In the genomic region with DNA sequence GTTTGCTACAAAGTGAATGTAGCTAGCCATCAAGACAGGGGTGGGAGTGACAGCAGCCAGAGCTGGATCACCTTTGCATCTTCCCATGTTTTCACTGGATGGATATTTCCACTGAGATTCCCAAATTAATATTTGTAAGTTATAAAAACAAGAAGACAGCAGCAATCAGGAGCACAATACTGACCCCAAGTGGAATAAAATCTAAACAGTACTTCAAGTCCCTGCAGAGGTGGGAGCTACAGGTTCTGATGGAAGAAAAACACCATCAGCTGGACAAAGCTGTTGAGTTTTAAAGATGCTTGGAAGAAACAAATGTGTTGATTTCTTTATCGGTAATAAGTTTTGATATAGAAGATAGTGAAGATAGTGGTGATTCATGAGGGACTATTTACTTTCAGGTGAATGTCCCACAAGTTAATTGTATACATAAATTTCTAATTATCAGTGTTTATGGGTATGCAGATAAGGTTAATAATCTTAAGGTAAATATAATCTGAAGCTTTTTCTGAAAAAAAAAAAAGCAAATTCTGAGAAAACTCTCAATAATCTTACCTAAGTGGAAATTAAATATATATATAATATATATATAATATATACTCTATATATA, we compare ENCODE assay signal across 9 cellular contexts.
DNase-seq lines count a peak whose midpoint lies in the region; ATAC-seq and TF ChIP-seq lines count a peak whose summit lies in the region.
"Had no signal": no experiment of that assay in that cellular context is flagged by ENCODE, and none has a peak within 500 bp of the region (broad histone marks: within the 10 kb centered on the region; RNA-seq: fewer than 3 reads in every experiment).

No MANE protein-coding gene starts in this region.

- TF ChIP-seq POLR2A in heart left ventricle (IDR thresholded peaks at IDR 0.05) = no peak

- H3K36me3 ChIP-seq in RWPE2 (ENCODE audit: low read depth) (no peaks in the 10 kb centered on the region), heart left ventricle (no peaks in the 10 kb centered on the region), aorta (ENCODE audit: control insufficient read depth in 1 of 2, insufficient read depth in 2 of 2, low read length in 1 of 2) (no peaks in the 10 kb centered on the region)
- H3K36me3 ChIP-seq: BLaER1 treated with 17β-estradiol and CSF1 and Interleukin-3, amounts not matched to agents 10 nM and 100 nM had no signal

- ATAC-seq in RWPE2 (ENCODE audit: low read depth) (no peak), heart left ventricle (peak in 2 of 4 donors; percentile 54 to 57), aorta (ENCODE audit: low FRiP score) (no peak), HG03175 (IDR thresholded peaks at IDR 0.05; ENCODE audit: unreplicated experiment) (no peak)

- no peak overlapping the region for H3K27ac ChIP-seq in RWPE2 (ENCODE audit: poor library complexity, severe bottlenecking)
- H3K27ac ChIP-seq in heart left ventricle = peak overlapping the region in 4 of 12 donors; percentile 21 to 51 (median 36)
- no peak overlapping the region for H3K27ac ChIP-seq in aorta (ENCODE audit: low read depth in 1 of 2, low read length in 2 of 2)

- 23 to 62% (median 54%) methylated on average over 1 of the region's 1 CpG for WGBS in heart left ventricle, 4 donors
- 53 to 57% methylated on average over 1 of the region's 1 CpG for WGBS in aorta, 2 donors

- H3K9me3 ChIP-seq in RWPE2 (ENCODE audit: severe bottlenecking) (no peaks in the 10 kb centered on the region), heart left ventricle (no peaks in the 10 kb centered on the region), aorta (ENCODE audit: control insufficient read depth, low read length) (no peaks in the 10 kb centered on the region)
- H3K9me3 ChIP-seq: BLaER1 treated with 17β-estradiol and CSF1 and Interleukin-3, amounts not matched to agents 10 nM and 100 nM had no signal

- TF ChIP-seq CTCF in RWPE2 (IDR thresholded peaks at IDR 0.05; ENCODE audit: poor library complexity, severe bottlenecking) (peak; percentile 57), heart left ventricle (IDR thresholded peaks at IDR 0.05) (peak; percentile 31 to 71 (median 46))

- H3K4me3 ChIP-seq in RWPE2 (ENCODE audit: severe bottlenecking) (no peak overlapping the region), heart left ventricle (no peak overlapping the region), aorta (ENCODE audit: low read length in 2 of 2) (no peak overlapping the region)
- H3K4me3 ChIP-seq: BLaER1 treated with 17β-estradiol and CSF1 and Interleukin-3, amounts not matched to agents 10 nM and 100 nM had no signal

- H3K4me1 ChIP-seq in RWPE2 (ENCODE audit: insufficient read depth, poor library complexity, severe bottlenecking) (peaks cover 8% of the 10 kb centered on the region), heart left ventricle (peaks cover 0 to 21% (median 0%) of the 10 kb centered on the region in 12 donors), aorta (ENCODE audit: control insufficient read depth in 1 of 2, insufficient read depth in 2 of 2, low read length in 2 of 2) (no peaks in the 10 kb centered on the region)

- H3K27me3 ChIP-seq in RWPE2 (ENCODE audit: insufficient read depth, poor library complexity, severe bottlenecking) (no peaks in the 10 kb centered on the region), heart left ventricle (no peaks in the 10 kb centered on the region), aorta (ENCODE audit: control insufficient read depth in 1 of 2, insufficient read depth in 2 of 2, low read length in 1 of 2) (no peaks in the 10 kb centered on the region)
- H3K27me3 ChIP-seq: BLaER1 treated with 17β-estradiol and CSF1 and Interleukin-3, amounts not matched to agents 10 nM and 100 nM had no signal

- intact Hi-C loops in heart left ventricle (cut with DNase I) = loop anchor here in 7 of 10 donors (1.0 to 10.0 kb wide), 3 partner anchors 340 to 626 kb away; no protein-coding TSS in a partner anchor
- intact Hi-C loops in aorta (cut with DNase I) = loop anchor here (2.0 to 10.0 kb wide), 3 partner anchors 338 to 626 kb away; no protein-coding TSS in a partner anchor

- DNase-seq in NCI-H345 (lab: John Stamatoyannopoulos, UW) (peak; percentile 16), NCI-H345 treated with DMSO at 0.1 percent for 48 hours (lab: John Stamatoyannopoulos, UW; ENCODE audit: unreplicated experiment) (no peak), RWPE2 (ENCODE audit: low spot score) (no peak), heart left ventricle (no peak), smooth muscle cell of the brain vasculature (ENCODE audit: low read depth, low spot score) (peak; percentile 10), aorta (no peak), NOMO-1 (lab: John Stamatoyannopoulos, UW; ENCODE audit: unreplicated experiment in 2 of 2) (no peak)

Comparison
In these comparisons a context has a peak if more than half of its experiments do, and no peak if none do; other contexts are left out.
1. DNase-seq: peak in NCI-H345 (single experiment) and smooth muscle cell of the brain vasculature (single experiment); none in NCI-H345 treated with DMSO at 0.1 percent for 48 hours (single experiment), RWPE2 (single experiment), heart left ventricle (0 of 5), aorta (0 of 2) and NOMO-1 (0 of 2).